8 cellular contexts compared by ENCODE assay signal in genomic region chr10:75399461-75400162, GRCh38. TPM values are rescaled to one million over a fixed set of nuclear protein-coding genes. Genes with fewer than 3 reads are reported as not detected.
DNase-seq lines count a peak whose midpoint lies in the region; ATAC-seq, FAIRE-seq and TF ChIP-seq lines count a peak whose summit lies in the region.

No MANE protein-coding gene starts in this region.

- ATAC-seq in HG02938 (IDR thresholded peaks at IDR 0.05; ENCODE audit: unreplicated experiment), result no peak

- H3K4me3 ChIP-seq in AG10803 (ENCODE audit: low read length) (peak overlapping the region; percentile 99), fibroblast of pulmonary artery (replicated peaks; ENCODE audit: low read depth, low read length) (peak overlapping the region; percentile 96)

- peak; percentile 80 for DNase-seq in AG10803 (ENCODE audit: low read depth)
- DNase-seq in GM19239 (ENCODE audit: insufficient read length, low spot score), result peak; percentile 87
- peak; percentile 67 for DNase-seq in NCI-H2227 (lab: John Stamatoyannopoulos, UW; ENCODE audit: unreplicated experiment)
- DNase-seq in activated T-cell treated with anti-CD3 and anti-CD28 coated beads, Interleukin-2, amount 50 U/mL, for 1 hour, result peak; percentile 52
- DNase-seq in fibroblast of pulmonary artery (ENCODE audit: low read depth), result peak; percentile 86
- DNase-seq in myocyte (ENCODE audit: low read depth), result peak; percentile 78
- peak; percentile 90 for DNase-seq in ureter (ENCODE audit: low spot score)

- TF ChIP-seq CTCF in AG10803 (conservative IDR thresholded peaks at IDR 0.05; ENCODE audit: low read length), result peak; percentile 49
- TF ChIP-seq CTCF in fibroblast of pulmonary artery (IDR thresholded peaks at IDR 0.05; ENCODE audit: low read length, missing control alignments), result peak; percentile 43

- FAIRE-seq in GM19239 (lab: Jason Lieb, UNC), result no peak

RNA-seq across cellular contexts. Expression of gene ZNF503, which starts 2.0 kb away (rescaled TPM):
- total RNA-seq in myocyte, result 4.6 and 9.9 TPM in 2 replicates
- 7.5 TPM for polyA plus RNA-seq in myocyte (2012)
- 25.2 TPM for total RNA-seq in ureter

RNA-seq across cellular contexts. Expression of gene LRMDA, which starts 31.8 kb away (rescaled TPM):
- total RNA-seq in myocyte, result 2.5 TPM in 1 of 2 replicates, not detected in the other
- polyA plus RNA-seq in myocyte (2012), result 0.45 TPM
- total RNA-seq in ureter, result 23.1 TPM
